Comparison of ENCODE assay signal across 1 cellular context in the genomic region with DNA sequence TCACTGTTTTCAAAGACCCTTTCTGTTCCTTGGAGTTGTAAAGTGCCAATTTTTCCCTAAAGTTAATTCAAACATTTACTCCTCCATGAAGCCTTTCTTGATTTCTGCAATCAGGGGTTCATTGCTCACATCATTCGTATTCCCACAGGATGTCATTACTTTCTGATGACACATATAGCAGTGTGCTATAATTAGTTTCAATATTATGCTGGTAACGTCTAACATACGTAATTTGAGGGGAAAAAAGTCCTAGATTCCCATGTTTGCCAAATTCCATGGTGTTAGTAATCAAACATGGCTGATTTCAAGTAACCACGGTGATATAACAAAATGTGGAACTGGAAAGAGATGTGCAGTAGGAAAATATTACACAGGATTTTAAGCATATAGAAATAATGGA.
TF ChIP-seq lines count a peak whose summit lies in the region.

No MANE protein-coding gene starts in this region.

TF ChIP-seq in GM12878, 131 proteins besides CTCF, POLR2A, EP300 and RAD21 (continued from another document):
- TF ChIP-seq, protein P1, sequence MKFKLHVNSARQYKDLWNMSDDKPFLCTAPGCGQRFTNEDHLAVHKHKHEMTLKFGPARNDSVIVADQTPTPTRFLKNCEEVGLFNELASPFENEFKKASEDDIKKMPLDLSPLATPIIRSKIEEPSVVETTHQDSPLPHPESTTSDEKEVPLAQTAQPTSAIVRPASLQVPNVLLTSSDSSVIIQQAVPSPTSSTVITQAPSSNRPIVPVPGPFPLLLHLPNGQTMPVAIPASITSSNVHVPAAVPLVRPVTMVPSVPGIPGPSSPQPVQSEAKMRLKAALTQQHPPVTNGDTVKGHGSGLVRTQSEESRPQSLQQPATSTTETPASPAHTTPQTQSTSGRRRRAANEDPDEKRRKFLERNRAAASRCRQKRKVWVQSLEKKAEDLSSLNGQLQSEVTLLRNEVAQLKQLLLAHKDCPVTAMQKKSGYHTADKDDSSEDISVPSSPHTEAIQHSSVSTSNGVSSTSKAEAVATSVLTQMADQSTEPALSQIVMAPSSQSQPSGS (IDR thresholded peaks at IDR 0.05; ENCODE audit: low read length), result no peak
- TF ChIP-seq, protein P2, sequence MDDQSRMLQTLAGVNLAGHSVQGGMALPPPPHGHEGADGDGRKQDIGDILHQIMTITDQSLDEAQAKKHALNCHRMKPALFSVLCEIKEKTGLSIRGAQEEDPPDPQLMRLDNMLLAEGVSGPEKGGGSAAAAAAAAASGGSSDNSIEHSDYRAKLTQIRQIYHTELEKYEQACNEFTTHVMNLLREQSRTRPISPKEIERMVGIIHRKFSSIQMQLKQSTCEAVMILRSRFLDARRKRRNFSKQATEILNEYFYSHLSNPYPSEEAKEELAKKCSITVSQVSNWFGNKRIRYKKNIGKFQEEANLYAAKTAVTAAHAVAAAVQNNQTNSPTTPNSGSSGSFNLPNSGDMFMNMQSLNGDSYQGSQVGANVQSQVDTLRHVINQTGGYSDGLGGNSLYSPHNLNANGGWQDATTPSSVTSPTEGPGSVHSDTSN (IDR thresholded peaks at IDR 0.05; ENCODE audit: insufficient replicate concordance, low read depth, low read length), result no peak
- no peak for TF ChIP-seq SIN3A (IDR thresholded peaks at IDR 0.05; ENCODE audit: low read depth, low read length)
- TF ChIP-seq, protein P3, sequence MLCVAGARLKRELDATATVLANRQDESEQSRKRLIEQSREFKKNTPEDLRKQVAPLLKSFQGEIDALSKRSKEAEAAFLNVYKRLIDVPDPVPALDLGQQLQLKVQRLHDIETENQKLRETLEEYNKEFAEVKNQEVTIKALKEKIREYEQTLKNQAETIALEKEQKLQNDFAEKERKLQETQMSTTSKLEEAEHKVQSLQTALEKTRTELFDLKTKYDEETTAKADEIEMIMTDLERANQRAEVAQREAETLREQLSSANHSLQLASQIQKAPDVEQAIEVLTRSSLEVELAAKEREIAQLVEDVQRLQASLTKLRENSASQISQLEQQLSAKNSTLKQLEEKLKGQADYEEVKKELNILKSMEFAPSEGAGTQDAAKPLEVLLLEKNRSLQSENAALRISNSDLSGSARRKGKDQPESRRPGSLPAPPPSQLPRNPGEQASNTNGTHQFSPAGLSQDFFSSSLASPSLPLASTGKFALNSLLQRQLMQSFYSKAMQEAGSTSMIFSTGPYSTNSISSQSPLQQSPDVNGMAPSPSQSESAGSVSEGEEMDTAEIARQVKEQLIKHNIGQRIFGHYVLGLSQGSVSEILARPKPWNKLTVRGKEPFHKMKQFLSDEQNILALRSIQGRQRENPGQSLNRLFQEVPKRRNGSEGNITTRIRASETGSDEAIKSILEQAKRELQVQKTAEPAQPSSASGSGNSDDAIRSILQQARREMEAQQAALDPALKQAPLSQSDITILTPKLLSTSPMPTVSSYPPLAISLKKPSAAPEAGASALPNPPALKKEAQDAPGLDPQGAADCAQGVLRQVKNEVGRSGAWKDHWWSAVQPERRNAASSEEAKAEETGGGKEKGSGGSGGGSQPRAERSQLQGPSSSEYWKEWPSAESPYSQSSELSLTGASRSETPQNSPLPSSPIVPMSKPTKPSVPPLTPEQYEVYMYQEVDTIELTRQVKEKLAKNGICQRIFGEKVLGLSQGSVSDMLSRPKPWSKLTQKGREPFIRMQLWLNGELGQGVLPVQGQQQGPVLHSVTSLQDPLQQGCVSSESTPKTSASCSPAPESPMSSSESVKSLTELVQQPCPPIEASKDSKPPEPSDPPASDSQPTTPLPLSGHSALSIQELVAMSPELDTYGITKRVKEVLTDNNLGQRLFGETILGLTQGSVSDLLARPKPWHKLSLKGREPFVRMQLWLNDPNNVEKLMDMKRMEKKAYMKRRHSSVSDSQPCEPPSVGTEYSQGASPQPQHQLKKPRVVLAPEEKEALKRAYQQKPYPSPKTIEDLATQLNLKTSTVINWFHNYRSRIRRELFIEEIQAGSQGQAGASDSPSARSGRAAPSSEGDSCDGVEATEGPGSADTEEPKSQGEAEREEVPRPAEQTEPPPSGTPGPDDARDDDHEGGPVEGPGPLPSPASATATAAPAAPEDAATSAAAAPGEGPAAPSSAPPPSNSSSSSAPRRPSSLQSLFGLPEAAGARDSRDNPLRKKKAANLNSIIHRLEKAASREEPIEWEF (IDR thresholded peaks at IDR 0.05; ENCODE audit: insufficient replicate concordance, low read depth, low read length), result no peak
- no peak for TF ChIP-seq STAT3 (IDR thresholded peaks at IDR 0.05; ENCODE audit: low read depth, low read length)
- TF ChIP-seq CREM (IDR thresholded peaks at IDR 0.05; ENCODE audit: low read depth), result peak; percentile 26; the same call in 1 of the 2 replicates
- no peak for TF ChIP-seq ESRRA (IDR thresholded peaks at IDR 0.05; ENCODE audit: low read length)
- TF ChIP-seq ZNF24 (IDR thresholded peaks at IDR 0.05), result no peak
- no peak for TF ChIP-seq HDGF (IDR thresholded peaks at IDR 0.05)
- peak; percentile 55 for TF ChIP-seq IKZF1 (conservative IDR thresholded peaks at IDR 0.05)
- TF ChIP-seq NFIC (IDR thresholded peaks at IDR 0.05; ENCODE audit: low read depth, low read length), result 0 out of 2 replicates have a peak, but pooled peaks have one; percentile 9
- TF ChIP-seq CHD2 (IDR thresholded peaks at IDR 0.05; ENCODE audit: borderline replicate concordance, low read depth, low read length), result no peak
- peak; percentile 68 for TF ChIP-seq CREB1 (IDR thresholded peaks at IDR 0.05; ENCODE audit: low read depth)
- TF ChIP-seq, protein P4, sequence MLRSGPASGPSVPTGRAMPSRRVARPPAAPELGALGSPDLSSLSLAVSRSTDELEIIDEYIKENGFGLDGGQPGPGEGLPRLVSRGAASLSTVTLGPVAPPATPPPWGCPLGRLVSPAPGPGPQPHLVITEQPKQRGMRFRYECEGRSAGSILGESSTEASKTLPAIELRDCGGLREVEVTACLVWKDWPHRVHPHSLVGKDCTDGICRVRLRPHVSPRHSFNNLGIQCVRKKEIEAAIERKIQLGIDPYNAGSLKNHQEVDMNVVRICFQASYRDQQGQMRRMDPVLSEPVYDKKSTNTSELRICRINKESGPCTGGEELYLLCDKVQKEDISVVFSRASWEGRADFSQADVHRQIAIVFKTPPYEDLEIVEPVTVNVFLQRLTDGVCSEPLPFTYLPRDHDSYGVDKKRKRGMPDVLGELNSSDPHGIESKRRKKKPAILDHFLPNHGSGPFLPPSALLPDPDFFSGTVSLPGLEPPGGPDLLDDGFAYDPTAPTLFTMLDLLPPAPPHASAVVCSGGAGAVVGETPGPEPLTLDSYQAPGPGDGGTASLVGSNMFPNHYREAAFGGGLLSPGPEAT (IDR thresholded peaks at IDR 0.05; ENCODE audit: low read depth), result no peak
- TF ChIP-seq, protein P5, sequence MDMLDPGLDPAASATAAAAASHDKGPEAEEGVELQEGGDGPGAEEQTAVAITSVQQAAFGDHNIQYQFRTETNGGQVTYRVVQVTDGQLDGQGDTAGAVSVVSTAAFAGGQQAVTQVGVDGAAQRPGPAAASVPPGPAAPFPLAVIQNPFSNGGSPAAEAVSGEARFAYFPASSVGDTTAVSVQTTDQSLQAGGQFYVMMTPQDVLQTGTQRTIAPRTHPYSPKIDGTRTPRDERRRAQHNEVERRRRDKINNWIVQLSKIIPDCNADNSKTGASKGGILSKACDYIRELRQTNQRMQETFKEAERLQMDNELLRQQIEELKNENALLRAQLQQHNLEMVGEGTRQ (IDR thresholded peaks at IDR 0.05; ENCODE audit: borderline replicate concordance, low read depth, low read length), result no peak
- TF ChIP-seq MTA2 (IDR thresholded peaks at IDR 0.05; ENCODE audit: low read depth), result peak; percentile 61
- TF ChIP-seq RUNX3 (IDR thresholded peaks at IDR 0.05; ENCODE audit: low read length), result no peak
- TF ChIP-seq IKZF2 (IDR thresholded peaks at IDR 0.05), result peak; percentile 54 to 59; a peak in 3 of 4 replicates
- TF ChIP-seq CHD4 (IDR thresholded peaks at IDR 0.05), result no peak
TF ChIP-seq in GM12878: peak in this region for 6.
